In the genomic region with DNA sequence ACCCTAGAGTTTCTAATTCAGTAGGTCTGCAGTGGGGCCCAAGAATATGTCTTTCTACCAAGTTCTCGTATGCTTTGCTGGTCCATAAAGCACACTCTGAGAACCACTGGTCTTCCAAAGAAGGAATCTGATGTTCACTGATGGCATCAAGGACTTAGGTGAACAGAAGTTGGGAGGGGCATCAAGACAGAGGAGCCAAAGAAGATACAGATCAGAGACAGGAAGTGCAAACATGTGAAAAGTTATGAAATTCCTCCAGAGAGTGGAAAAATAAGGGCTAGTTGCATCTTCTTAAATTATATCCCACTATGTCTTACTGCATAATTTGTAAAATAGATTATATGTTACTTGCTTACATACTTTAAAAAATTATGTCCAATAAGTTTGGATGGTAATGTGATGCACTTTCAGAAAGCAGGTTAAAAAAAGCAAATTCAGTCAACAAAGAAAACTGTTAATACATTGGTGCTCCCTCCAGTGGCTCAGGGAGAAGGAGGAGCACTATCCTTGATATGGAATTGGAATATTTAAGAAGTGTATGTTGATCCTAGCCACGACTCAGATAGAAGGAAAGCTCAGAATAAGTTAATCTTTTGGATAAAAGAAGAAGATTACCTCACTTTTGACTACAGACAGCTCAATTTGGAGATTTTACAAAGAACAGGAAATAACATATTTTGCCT, we compare ENCODE assay signal across 1 cellular context.
TF ChIP-seq lines count a peak whose summit lies in the region.

No MANE protein-coding gene starts in this region.

TF ChIP-seq in K562, 482 proteins besides CTCF, POLR2A, EP300 and RAD21 (continued from another document):
- TF ChIP-seq, protein P1, sequence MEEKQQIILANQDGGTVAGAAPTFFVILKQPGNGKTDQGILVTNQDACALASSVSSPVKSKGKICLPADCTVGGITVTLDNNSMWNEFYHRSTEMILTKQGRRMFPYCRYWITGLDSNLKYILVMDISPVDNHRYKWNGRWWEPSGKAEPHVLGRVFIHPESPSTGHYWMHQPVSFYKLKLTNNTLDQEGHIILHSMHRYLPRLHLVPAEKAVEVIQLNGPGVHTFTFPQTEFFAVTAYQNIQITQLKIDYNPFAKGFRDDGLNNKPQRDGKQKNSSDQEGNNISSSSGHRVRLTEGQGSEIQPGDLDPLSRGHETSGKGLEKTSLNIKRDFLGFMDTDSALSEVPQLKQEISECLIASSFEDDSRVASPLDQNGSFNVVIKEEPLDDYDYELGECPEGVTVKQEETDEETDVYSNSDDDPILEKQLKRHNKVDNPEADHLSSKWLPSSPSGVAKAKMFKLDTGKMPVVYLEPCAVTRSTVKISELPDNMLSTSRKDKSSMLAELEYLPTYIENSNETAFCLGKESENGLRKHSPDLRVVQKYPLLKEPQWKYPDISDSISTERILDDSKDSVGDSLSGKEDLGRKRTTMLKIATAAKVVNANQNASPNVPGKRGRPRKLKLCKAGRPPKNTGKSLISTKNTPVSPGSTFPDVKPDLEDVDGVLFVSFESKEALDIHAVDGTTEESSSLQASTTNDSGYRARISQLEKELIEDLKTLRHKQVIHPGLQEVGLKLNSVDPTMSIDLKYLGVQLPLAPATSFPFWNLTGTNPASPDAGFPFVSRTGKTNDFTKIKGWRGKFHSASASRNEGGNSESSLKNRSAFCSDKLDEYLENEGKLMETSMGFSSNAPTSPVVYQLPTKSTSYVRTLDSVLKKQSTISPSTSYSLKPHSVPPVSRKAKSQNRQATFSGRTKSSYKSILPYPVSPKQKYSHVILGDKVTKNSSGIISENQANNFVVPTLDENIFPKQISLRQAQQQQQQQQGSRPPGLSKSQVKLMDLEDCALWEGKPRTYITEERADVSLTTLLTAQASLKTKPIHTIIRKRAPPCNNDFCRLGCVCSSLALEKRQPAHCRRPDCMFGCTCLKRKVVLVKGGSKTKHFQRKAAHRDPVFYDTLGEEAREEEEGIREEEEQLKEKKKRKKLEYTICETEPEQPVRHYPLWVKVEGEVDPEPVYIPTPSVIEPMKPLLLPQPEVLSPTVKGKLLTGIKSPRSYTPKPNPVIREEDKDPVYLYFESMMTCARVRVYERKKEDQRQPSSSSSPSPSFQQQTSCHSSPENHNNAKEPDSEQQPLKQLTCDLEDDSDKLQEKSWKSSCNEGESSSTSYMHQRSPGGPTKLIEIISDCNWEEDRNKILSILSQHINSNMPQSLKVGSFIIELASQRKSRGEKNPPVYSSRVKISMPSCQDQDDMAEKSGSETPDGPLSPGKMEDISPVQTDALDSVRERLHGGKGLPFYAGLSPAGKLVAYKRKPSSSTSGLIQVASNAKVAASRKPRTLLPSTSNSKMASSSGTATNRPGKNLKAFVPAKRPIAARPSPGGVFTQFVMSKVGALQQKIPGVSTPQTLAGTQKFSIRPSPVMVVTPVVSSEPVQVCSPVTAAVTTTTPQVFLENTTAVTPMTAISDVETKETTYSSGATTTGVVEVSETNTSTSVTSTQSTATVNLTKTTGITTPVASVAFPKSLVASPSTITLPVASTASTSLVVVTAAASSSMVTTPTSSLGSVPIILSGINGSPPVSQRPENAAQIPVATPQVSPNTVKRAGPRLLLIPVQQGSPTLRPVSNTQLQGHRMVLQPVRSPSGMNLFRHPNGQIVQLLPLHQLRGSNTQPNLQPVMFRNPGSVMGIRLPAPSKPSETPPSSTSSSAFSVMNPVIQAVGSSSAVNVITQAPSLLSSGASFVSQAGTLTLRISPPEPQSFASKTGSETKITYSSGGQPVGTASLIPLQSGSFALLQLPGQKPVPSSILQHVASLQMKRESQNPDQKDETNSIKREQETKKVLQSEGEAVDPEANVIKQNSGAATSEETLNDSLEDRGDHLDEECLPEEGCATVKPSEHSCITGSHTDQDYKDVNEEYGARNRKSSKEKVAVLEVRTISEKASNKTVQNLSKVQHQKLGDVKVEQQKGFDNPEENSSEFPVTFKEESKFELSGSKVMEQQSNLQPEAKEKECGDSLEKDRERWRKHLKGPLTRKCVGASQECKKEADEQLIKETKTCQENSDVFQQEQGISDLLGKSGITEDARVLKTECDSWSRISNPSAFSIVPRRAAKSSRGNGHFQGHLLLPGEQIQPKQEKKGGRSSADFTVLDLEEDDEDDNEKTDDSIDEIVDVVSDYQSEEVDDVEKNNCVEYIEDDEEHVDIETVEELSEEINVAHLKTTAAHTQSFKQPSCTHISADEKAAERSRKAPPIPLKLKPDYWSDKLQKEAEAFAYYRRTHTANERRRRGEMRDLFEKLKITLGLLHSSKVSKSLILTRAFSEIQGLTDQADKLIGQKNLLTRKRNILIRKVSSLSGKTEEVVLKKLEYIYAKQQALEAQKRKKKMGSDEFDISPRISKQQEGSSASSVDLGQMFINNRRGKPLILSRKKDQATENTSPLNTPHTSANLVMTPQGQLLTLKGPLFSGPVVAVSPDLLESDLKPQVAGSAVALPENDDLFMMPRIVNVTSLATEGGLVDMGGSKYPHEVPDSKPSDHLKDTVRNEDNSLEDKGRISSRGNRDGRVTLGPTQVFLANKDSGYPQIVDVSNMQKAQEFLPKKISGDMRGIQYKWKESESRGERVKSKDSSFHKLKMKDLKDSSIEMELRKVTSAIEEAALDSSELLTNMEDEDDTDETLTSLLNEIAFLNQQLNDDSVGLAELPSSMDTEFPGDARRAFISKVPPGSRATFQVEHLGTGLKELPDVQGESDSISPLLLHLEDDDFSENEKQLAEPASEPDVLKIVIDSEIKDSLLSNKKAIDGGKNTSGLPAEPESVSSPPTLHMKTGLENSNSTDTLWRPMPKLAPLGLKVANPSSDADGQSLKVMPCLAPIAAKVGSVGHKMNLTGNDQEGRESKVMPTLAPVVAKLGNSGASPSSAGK (IDR thresholded peaks at IDR 0.05), result no peak
- TF ChIP-seq WHSC1 (IDR thresholded peaks at IDR 0.05; ENCODE audit: low read length), result no peak
- TF ChIP-seq KDM1A (IDR thresholded peaks at IDR 0.05), result peak in 1 of 2 experiments; percentile 6; a peak in 1 of 4 replicates
- TF ChIP-seq DPF2 (IDR thresholded peaks at IDR 0.05), result peak; percentile 50; the same call in 1 of the 2 replicates
- TF ChIP-seq SMARCE1 (IDR thresholded peaks at IDR 0.05), result 0 out of 2 replicates have a peak, but pooled peaks have one; percentile 26
- peak; percentile 88 for TF ChIP-seq ZNF263 (CRISPR knock-in tag; IDR thresholded peaks at IDR 0.05; ENCODE audit: borderline replicate concordance)
- TF ChIP-seq SPI1 (IDR thresholded peaks at IDR 0.05; ENCODE audit: borderline replicate concordance, low read depth, low read length), result 0 out of 2 replicates have a peak, but pooled peaks have one; percentile 47
- TF ChIP-seq TEAD4 (IDR thresholded peaks at IDR 0.05; ENCODE audit: low read length), result 0 out of 2 replicates have a peak, but pooled peaks have one; percentile 8
- TF ChIP-seq TEAD4 (CRISPR knock-in tag; IDR thresholded peaks at IDR 0.05; ENCODE audit: borderline replicate concordance), result no peak
- TF ChIP-seq CEBPB (tag; IDR thresholded peaks at IDR 0.05), result peak; percentile 56; the same call in 1 of the 2 replicates
